Comparison of ENCODE assay signal across 23 cellular contexts in the genomic region with DNA sequence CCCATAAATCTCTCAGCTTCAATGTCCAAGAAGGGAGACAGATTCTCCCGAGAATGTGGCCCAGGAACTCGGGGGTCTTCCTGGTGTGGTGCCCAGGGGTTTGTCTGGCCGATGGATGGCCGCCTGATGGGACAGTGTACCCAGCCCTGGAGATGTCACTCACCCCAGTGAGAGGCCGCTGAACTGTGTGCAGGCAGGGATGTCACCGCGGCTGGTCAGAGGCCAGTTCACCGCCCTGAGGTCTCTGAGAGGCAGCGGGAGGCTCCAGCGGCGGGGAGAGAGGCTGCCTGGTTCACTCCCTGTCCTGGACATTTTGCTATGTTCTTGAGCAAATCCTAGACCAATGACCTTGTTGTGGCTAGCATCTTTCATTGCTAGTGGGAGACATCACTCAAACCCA.
"Had no signal": no experiment of that assay in that cellular context is flagged by ENCODE, and none has a peak within 500 bp of the region (broad histone marks: within the 10 kb centered on the region; RNA-seq: fewer than 3 reads in every experiment).

No MANE protein-coding gene starts in this region.

- H3K4me1 Mint-ChIP-seq: activated B cell treated with CpG ODN at 0.5 μM for 24 hours; activated naive CD4-positive, alpha-beta T cell treated with anti-CD3 and anti-CD28 coated beads, Interleukin-2, amount 10 ng/mL, durations not matched to agents 7 days and 5 days; activated naive CD8-positive, alpha-beta T cell treated with anti-CD3 and anti-CD28 coated beads, Interleukin-2, amount 10 ng/mL, durations not matched to agents 7 days and 5 days; naive thymus-derived CD4-positive, alpha-beta T cell had no signal

- DNase-seq: activated B cell treated with CpG ODN at 0.5 μM for 24 hours; activated CD8-positive, alpha-beta T cell treated with anti-CD3 and anti-CD28 coated beads, Interleukin-2, amount 10 ng/mL, durations not matched to agents 7 days and 5 days; activated gamma-delta T cell; activated naive CD4-positive, alpha-beta T cell treated with anti-CD3 and anti-CD28 coated beads, Interleukin-2, amount 10 ng/mL, durations not matched to agents 7 days and 5 days; activated naive CD8-positive, alpha-beta T cell treated with anti-CD3 and anti-CD28 coated beads, Interleukin-2, amount 10 ng/mL, durations not matched to agents 7 days and 5 days; dermis blood vessel endothelial cell; effector CD4-positive, alpha-beta T cell; foreskin keratinocyte; heart right ventricle; left ventricle myocardium superior; naive thymus-derived CD4-positive, alpha-beta T cell; occipital lobe; stimulated activated CD4-positive, alpha-beta T cell treated with anti-CD3 and anti-CD28 coated beads, Interleukin-4, amount 100 ng/mL, for 1 hour; T-helper 1 cell had no signal

- H3K4me3 ChIP-seq: ascending aorta, cardiac muscle cell, esophagus muscularis mucosa, heart right ventricle, right atrium auricular region, tibial artery had no signal

- H3K36me3 Mint-ChIP-seq: activated naive CD4-positive, alpha-beta T cell treated with anti-CD3 and anti-CD28 coated beads, Interleukin-2, amount 10 ng/mL, durations not matched to agents 7 days and 5 days; activated naive CD8-positive, alpha-beta T cell treated with anti-CD3 and anti-CD28 coated beads, Interleukin-2, amount 10 ng/mL, durations not matched to agents 7 days and 5 days; brain; naive thymus-derived CD4-positive, alpha-beta T cell had no signal

- ATAC-seq: activated CD8-positive, alpha-beta T cell treated with anti-CD3 and anti-CD28 coated beads, Interleukin-2, amount 10 ng/mL, durations not matched to agents 7 days and 5 days; foreskin keratinocyte; naive thymus-derived CD4-positive, alpha-beta T cell had no signal

- H3K27ac Mint-ChIP-seq: activated B cell treated with CpG ODN at 0.5 μM for 24 hours; activated CD8-positive, alpha-beta T cell treated with anti-CD3 and anti-CD28 coated beads, Interleukin-2, amount 10 ng/mL, durations not matched to agents 7 days and 5 days; activated naive CD4-positive, alpha-beta T cell treated with anti-CD3 and anti-CD28 coated beads, Interleukin-2, amount 10 ng/mL, durations not matched to agents 7 days and 5 days; activated naive CD8-positive, alpha-beta T cell treated with anti-CD3 and anti-CD28 coated beads, Interleukin-2, amount 10 ng/mL, durations not matched to agents 7 days and 5 days; naive thymus-derived CD4-positive, alpha-beta T cell; stimulated activated naive CD8-positive, alpha-beta T cell treated with anti-CD3 and anti-CD28 coated beads, Interleukin-15, Interleukin-2, amounts not matched to agents 100 ng/mL and 50 ng/mL, for 24 hours; T-helper 2 cell treated with Interferon-gamma antibody and Interleukin-4, amounts not matched to agents 5 μg/mL and 100 μg/mL, for 36 hours had no signal

- H3K27ac ChIP-seq: ascending aorta, cardiac muscle cell, esophagus muscularis mucosa, foreskin keratinocyte, heart right ventricle, parathyroid adenoma, right atrium auricular region, tibial artery had no signal

- H3K9me3 Mint-ChIP-seq: activated naive CD4-positive, alpha-beta T cell treated with anti-CD3 and anti-CD28 coated beads, Interleukin-2, amount 10 ng/mL, durations not matched to agents 7 days and 5 days; activated naive CD8-positive, alpha-beta T cell treated with anti-CD3 and anti-CD28 coated beads, Interleukin-2, amount 10 ng/mL, durations not matched to agents 7 days and 5 days; naive thymus-derived CD4-positive, alpha-beta T cell; stimulated activated naive CD8-positive, alpha-beta T cell treated with anti-CD3 and anti-CD28 coated beads, Interleukin-15, Interleukin-2, amounts not matched to agents 100 ng/mL and 50 ng/mL, for 24 hours; T-helper 2 cell treated with Interferon-gamma antibody and Interleukin-4, amounts not matched to agents 5 μg/mL and 100 μg/mL, for 36 hours had no signal

- H3K4me3 Mint-ChIP-seq: activated B cell treated with CpG ODN at 0.5 μM for 24 hours; activated CD8-positive, alpha-beta T cell treated with anti-CD3 and anti-CD28 coated beads, Interleukin-2, amount 10 ng/mL, durations not matched to agents 7 days and 5 days; activated naive CD4-positive, alpha-beta T cell treated with anti-CD3 and anti-CD28 coated beads, Interleukin-2, amount 10 ng/mL, durations not matched to agents 7 days and 5 days; activated naive CD8-positive, alpha-beta T cell treated with anti-CD3 and anti-CD28 coated beads, Interleukin-2, amount 10 ng/mL, durations not matched to agents 7 days and 5 days; brain; naive thymus-derived CD4-positive, alpha-beta T cell; stimulated activated naive CD8-positive, alpha-beta T cell treated with anti-CD3 and anti-CD28 coated beads, Interleukin-15, Interleukin-2, amounts not matched to agents 100 ng/mL and 50 ng/mL, for 24 hours; T-helper 2 cell treated with Interferon-gamma antibody and Interleukin-4, amounts not matched to agents 5 μg/mL and 100 μg/mL, for 36 hours had no signal

- H3K27me3 Mint-ChIP-seq: activated naive CD4-positive, alpha-beta T cell treated with anti-CD3 and anti-CD28 coated beads, Interleukin-2, amount 10 ng/mL, durations not matched to agents 7 days and 5 days; activated naive CD8-positive, alpha-beta T cell treated with anti-CD3 and anti-CD28 coated beads, Interleukin-2, amount 10 ng/mL, durations not matched to agents 7 days and 5 days had no signal
